8 cellular contexts compared by ENCODE assay signal in the genomic region with DNA sequence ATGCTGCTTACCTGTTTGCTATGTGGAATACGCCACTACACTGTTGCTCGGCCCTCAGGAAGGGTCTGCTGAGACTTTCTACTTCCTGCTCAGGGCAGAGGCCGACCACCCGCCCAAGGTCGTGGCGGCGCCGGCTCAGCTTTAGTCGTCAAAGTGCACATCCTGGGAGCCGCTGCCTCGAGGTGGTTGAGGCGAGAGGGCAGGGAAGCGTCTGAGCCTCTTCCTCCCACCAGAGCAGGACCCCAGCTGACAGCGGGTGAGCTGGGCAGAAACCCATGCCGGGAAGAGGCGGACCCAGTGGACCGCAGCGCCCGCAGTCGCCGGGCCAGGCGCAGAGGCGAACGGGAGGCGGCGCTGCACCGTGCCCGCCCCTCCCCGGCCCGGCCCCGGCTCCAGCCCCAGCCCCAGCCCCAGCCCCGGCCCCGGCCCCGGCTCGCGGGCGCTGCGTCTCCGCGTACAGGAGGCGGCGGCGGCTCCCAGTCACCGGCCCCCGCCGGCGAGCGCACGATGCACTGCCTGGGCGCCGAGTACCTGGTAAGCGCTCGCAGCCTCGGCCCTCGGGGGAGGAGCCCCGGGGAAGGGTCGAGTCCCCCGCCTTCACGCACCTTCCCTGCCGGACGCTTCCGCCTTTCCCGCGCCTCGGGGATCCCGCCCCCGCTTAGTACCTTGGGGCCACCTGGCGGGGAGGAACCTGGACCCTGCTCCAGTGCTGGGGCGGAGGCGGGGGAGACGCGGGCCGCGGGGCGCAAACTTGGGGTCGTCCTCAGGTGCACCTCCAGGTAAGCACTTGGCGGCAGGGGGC. TPM values are rescaled to one million over a fixed set of nuclear protein-coding genes. Genes with fewer than 3 reads are reported as not detected.
DNase-seq lines count a peak whose midpoint lies in the region; ATAC-seq and TF ChIP-seq lines count a peak whose summit lies in the region.

A gene with protein sequence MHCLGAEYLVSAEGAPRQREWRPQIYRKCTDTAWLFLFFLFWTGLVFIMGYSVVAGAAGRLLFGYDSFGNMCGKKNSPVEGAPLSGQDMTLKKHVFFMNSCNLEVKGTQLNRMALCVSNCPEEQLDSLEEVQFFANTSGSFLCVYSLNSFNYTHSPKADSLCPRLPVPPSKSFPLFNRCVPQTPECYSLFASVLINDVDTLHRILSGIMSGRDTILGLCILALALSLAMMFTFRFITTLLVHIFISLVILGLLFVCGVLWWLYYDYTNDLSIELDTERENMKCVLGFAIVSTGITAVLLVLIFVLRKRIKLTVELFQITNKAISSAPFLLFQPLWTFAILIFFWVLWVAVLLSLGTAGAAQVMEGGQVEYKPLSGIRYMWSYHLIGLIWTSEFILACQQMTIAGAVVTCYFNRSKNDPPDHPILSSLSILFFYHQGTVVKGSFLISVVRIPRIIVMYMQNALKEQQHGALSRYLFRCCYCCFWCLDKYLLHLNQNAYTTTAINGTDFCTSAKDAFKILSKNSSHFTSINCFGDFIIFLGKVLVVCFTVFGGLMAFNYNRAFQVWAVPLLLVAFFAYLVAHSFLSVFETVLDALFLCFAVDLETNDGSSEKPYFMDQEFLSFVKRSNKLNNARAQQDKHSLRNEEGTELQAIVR (plus strand): TSS at position 413 of the 802 bp plus-strand sequence. CDS start 95 bp downstream, at position 508.

- peak; percentile 17 for TF ChIP-seq CTCF in astrocyte of the cerebellum (IDR thresholded peaks at IDR 0.05; ENCODE audit: low read depth, low read length, missing control alignments)

- peak; percentile 30 for DNase-seq in stimulated activated CD4-positive, alpha-beta T cell treated with anti-CD3 and anti-CD28 coated beads, Interleukin-15, amount 100 ng/mL, for 24 hours
- DNase-seq in stimulated activated CD4-positive, alpha-beta T cell treated with anti-CD3 and anti-CD28 coated beads, Interleukin-4, amount 100 ng/mL, for 24 hours, result no peak
- peak; percentile 35 for DNase-seq in NCI-H226
- peak; percentile 11 for DNase-seq in astrocyte of the cerebellum (ENCODE audit: low read depth)
- peak; percentile 73 for DNase-seq in sciatic nerve (ENCODE audit: low spot score)
- no peak for DNase-seq in T1000 (lab: John Stamatoyannopoulos, UW)

- in situ Hi-C loops in astrocyte of the cerebellum (cut with HindIII; ENCODE audit: low sequenced_read_pairs), result no loop called here

- intact Hi-C loops in sciatic nerve (cut with DNase I), result no loop called here

- H3K4me3 ChIP-seq in astrocyte of the cerebellum (ENCODE audit: low read depth, low read length) (peak within 1 kb of the TSS; percentile 58), iPS-11a (ENCODE audit: low read depth, low read length) (peak within 1 kb of the TSS; percentile 53)

- ATAC-seq in sciatic nerve (peak; percentile 92), HG03565 (IDR thresholded peaks at IDR 0.05; ENCODE audit: unreplicated experiment) (no peak)

RNA-seq across cellular contexts. Expression of the gene that starts here (rescaled TPM):
- 13.8 TPM for total RNA-seq in sciatic nerve

Comparison
In these comparisons a context has a peak if more than half of its experiments do, and no peak if none do; other contexts are left out.
1. DNase-seq: peak in stimulated activated CD4-positive, alpha-beta T cell treated with anti-CD3 and anti-CD28 coated beads, Interleukin-15, amount 100 ng/mL, for 24 hours (single experiment), NCI-H226 (single experiment), astrocyte of the cerebellum (single experiment) and sciatic nerve (single experiment); none in stimulated activated CD4-positive, alpha-beta T cell treated with anti-CD3 and anti-CD28 coated beads, Interleukin-4, amount 100 ng/mL, for 24 hours (single experiment) and T1000 (single experiment).